8 cellular contexts compared by ENCODE assay signal in genomic region chr1:155261888-155262673, GRCh38. TPM values are rescaled to one million over a fixed set of nuclear protein-coding genes. Genes with fewer than 3 reads are reported as not detected.
DNase-seq lines count a peak whose midpoint lies in the region; ATAC-seq and TF ChIP-seq lines count a peak whose summit lies in the region.

Gene SCAMP3 (minus strand): TSS chr1:155262360. CDS start chr1:155262151, 209 bp downstream.

- H3K27me3 Mint-ChIP-seq in nephron progenitor cell (ENCODE audit: low read depth, poor library complexity), result peaks cover 2% of the 10 kb centered on the region
- no peaks in the 10 kb centered on the region for H3K27me3 Mint-ChIP-seq in stimulated activated naive CD8-positive, alpha-beta T cell treated with anti-CD3 and anti-CD28 coated beads, Interleukin-15, amount 100 ng/mL, for 72 hours

- peak; percentile 99 for DNase-seq in ELF-1 (ENCODE audit: low read depth, low spot score)
- DNase-seq in H7, result peak; percentile 98
- DNase-seq in M059J (ENCODE audit: low read depth), result peak; percentile 99
- peak; percentile 100 for DNase-seq in SHP77 (lab: John Stamatoyannopoulos, UW)
- DNase-seq in activated effector memory CD4-positive, alpha-beta T cell treated with Interleukin-2 at 50 U/mL for 16 hours, result peak; percentile 77
- DNase-seq in fibroblast of the aortic adventitia (ENCODE audit: low read depth), result peak; percentile 99
- peak; percentile 86 for DNase-seq in nephron progenitor cell
- peak; percentile 79 to 91 for DNase-seq in stimulated activated naive CD8-positive, alpha-beta T cell treated with anti-CD3 and anti-CD28 coated beads, Interleukin-15, amount 100 ng/mL, for 72 hours

- H3K4me1 Mint-ChIP-seq in nephron progenitor cell, result peaks cover 29% of the 10 kb centered on the region
- peaks cover 39% of the 10 kb centered on the region for H3K4me1 Mint-ChIP-seq in stimulated activated naive CD8-positive, alpha-beta T cell treated with anti-CD3 and anti-CD28 coated beads, Interleukin-15, amount 100 ng/mL, for 72 hours

- no peaks in the 10 kb centered on the region for H3K27me3 ChIP-seq in H7 (ENCODE audit: control insufficient read depth, insufficient read depth, low read length)

- ATAC-seq in stimulated activated naive CD8-positive, alpha-beta T cell treated with anti-CD3 and anti-CD28 coated beads, Interleukin-15, amount 100 ng/mL, for 72 hours, result peak; percentile 96

- no peaks in the 10 kb centered on the region for H3K9me3 Mint-ChIP-seq in nephron progenitor cell
- H3K9me3 Mint-ChIP-seq in stimulated activated naive CD8-positive, alpha-beta T cell treated with anti-CD3 and anti-CD28 coated beads, Interleukin-15, amount 100 ng/mL, for 72 hours, result no peaks in the 10 kb centered on the region

- peak within 1 kb of the TSS; percentile 97 for H3K4me3 Mint-ChIP-seq in nephron progenitor cell
- peak within 1 kb of the TSS; percentile 91 to 98 for H3K4me3 Mint-ChIP-seq in stimulated activated naive CD8-positive, alpha-beta T cell treated with anti-CD3 and anti-CD28 coated beads, Interleukin-15, amount 100 ng/mL, for 72 hours

- peaks cover 30% of the 10 kb centered on the region for H3K36me3 ChIP-seq in H7 (replicated peaks; ENCODE audit: control insufficient read depth, insufficient read depth, low read length)

- peaks cover 64% of the 10 kb centered on the region for H3K36me3 Mint-ChIP-seq in nephron progenitor cell (ENCODE audit: low read depth)

- H3K27ac Mint-ChIP-seq in nephron progenitor cell, result peak within 1 kb of the TSS; percentile 98
- H3K27ac Mint-ChIP-seq in stimulated activated naive CD8-positive, alpha-beta T cell treated with anti-CD3 and anti-CD28 coated beads, Interleukin-15, amount 100 ng/mL, for 72 hours, result peak within 1 kb of the TSS; percentile 97

- TF ChIP-seq CTCF in fibroblast of the aortic adventitia (IDR thresholded peaks at IDR 0.05; ENCODE audit: insufficient read depth, low read length) (no peak), nephron progenitor cell (IDR thresholded peaks at IDR 0.05) (no peak)

- H3K4me3 ChIP-seq in H7 (ENCODE audit: insufficient read depth, low read depth, low read length), result peak within 1 kb of the TSS; percentile 91
- H3K4me3 ChIP-seq in fibroblast of the aortic adventitia (ENCODE audit: low read depth, low read length), result peak within 1 kb of the TSS; percentile 98

RNA-seq across cellular contexts. Expression of gene SCAMP3, which starts in this region (rescaled TPM):
- total RNA-seq in H7 (2014; rRNA removed; shearing (Covaris generic)), result 59.4 and 61.4 TPM in 2 replicates
- 125 and 133 TPM in 2 replicates for total RNA-seq in M059J (2014; rRNA removed; shearing (Covaris generic))
- 12.5 and 47.6 TPM in 2 replicates for total RNA-seq in fibroblast of the aortic adventitia (ENCODE audit: low replicate concordance)

Comparison
In these comparisons a context has a peak if more than half of its experiments do, and no peak if none do; other contexts are left out.
1. Peak in every context shown above with its lines: DNase-seq, ATAC-seq and H3K4me3 ChIP-seq.